Comparison of ENCODE assay signal across 8 cellular contexts in genomic region chr6:129683606-129684322, GRCh38. TPM values are rescaled to one million over a fixed set of nuclear protein-coding genes. Genes with fewer than 3 reads are reported as not detected.
DNase-seq lines count a peak whose midpoint lies in the region; ATAC-seq and TF ChIP-seq lines count a peak whose summit lies in the region.

No MANE protein-coding gene starts in this region.

- DNase-seq in DMS53 treated with DMSO at 0.1 percent for 48 hours (lab: John Stamatoyannopoulos, UW; ENCODE audit: unreplicated experiment) (peak; percentile 75), HUDEP-2 (lab: John Stamatoyannopoulos, UW; ENCODE audit: unreplicated experiment in 76 of 76) (peak in 73 of 76 experiments; percentile 20 to 91 (median 71)), T-helper 9 cell (peak; percentile 45), MCF 10A (ENCODE audit: unreplicated experiment) (peak; percentile 94), occipital lobe (lab: John Stamatoyannopoulos, UW) (no peak)
- peak; percentile 42 to 81 for DNase-seq in stimulated activated CD4-positive, alpha-beta T cell treated with anti-CD3 and anti-CD28 coated beads, Interleukin-4, amount 100 ng/mL, for 4 hours

- peaks cover 67% of the 10 kb centered on the region for H3K4me1 Mint-ChIP-seq in MCF 10A (ENCODE audit: insufficient read depth, unreplicated experiment)

- TF ChIP-seq CTCF in MCF 10A (IDR thresholded peaks at IDR 0.05; ENCODE audit: unreplicated experiment) = no peak

- H3K27ac ChIP-seq in layer of hippocampus (ENCODE audit: low read depth, low read length) = peak overlapping the region; percentile 23

- peak overlapping the region; percentile 65 for H3K27ac Mint-ChIP-seq in MCF 10A (ENCODE audit: low read depth, unreplicated experiment)

- POLR2A ChIA-PET in MCF 10A (lab: Yijun Ruan, JAX) = interaction anchor here (0.5 to 4.7 kb wide), 22 partner anchors 10 to 1807 kb away, joined by 3 to 81 read pairs (median 4); partner anchors contain the start of gene ARHGAP18

- CTCF ChIA-PET in MCF 10A (lab: Yijun Ruan, JAX) = interaction anchor here (0.7 to 1.4 kb wide), 5 partner anchors 13 to 66 kb away, joined by 3 to 4 read pairs (median 4); no protein-coding TSS in a partner anchor

- ATAC-seq in GM21447 (IDR thresholded peaks at IDR 0.05; ENCODE audit: unreplicated experiment) = peak; percentile 92

- no peaks in the 10 kb centered on the region for H3K9me3 Mint-ChIP-seq in MCF 10A (ENCODE audit: unreplicated experiment)

- H3K27me3 ChIP-seq in layer of hippocampus (ENCODE audit: control insufficient read depth, insufficient read depth, low read length) = no peaks in the 10 kb centered on the region

- no peaks in the 10 kb centered on the region for H3K27me3 Mint-ChIP-seq in MCF 10A (ENCODE audit: insufficient read depth, unreplicated experiment)

- intact Hi-C loops in MCF 10A (cut with micrococcal nuclease) = loop anchor here (5.0 kb wide), 1 partner anchor 64 kb away; no protein-coding TSS in a partner anchor

- peak overlapping the region; percentile 55 for H3K4me3 Mint-ChIP-seq in MCF 10A (ENCODE audit: unreplicated experiment)

- H3K36me3 Mint-ChIP-seq in MCF 10A (ENCODE audit: insufficient read depth, unreplicated experiment) = peaks cover 8% of the 10 kb centered on the region

- no TSS peak for BruUV-seq in MCF 10A (replicated peaks; lab: Mats Ljungman, UMichigan)

RNA-seq across cellular contexts. Expression of gene ARHGAP18, which starts 26.2 kb away (rescaled TPM):
- total RNA-seq in MCF 10A (2022) (14.6 and 22.9 TPM in 2 replicates), occipital lobe (8.6 TPM)
